ENCODE assay signal across 6 cellular contexts in genomic region chr18:47409519-47409918, GRCh38.
"Had no signal": no experiment of that assay in that cellular context is flagged by ENCODE, and none has a peak within 500 bp of the region (broad histone marks: within the 10 kb centered on the region; RNA-seq: fewer than 3 reads in every experiment).

No MANE protein-coding gene starts in this region.

- DNase-seq: GM23248, GOT3, IMR-90 had no signal

- H2AFZ ChIP-seq: GM23248 had no signal

- H3K4me3 ChIP-seq: GM23248, HAP-1, K562 had no signal

- H3K9me3 ChIP-seq: HAP-1 had no signal

- H3K4me1 ChIP-seq: HAP-1 had no signal

- H3K27ac ChIP-seq: GM23248 had no signal

- H3K9ac ChIP-seq: GM23248 had no signal

- ATAC-seq: HCT116, K562 had no signal

- H3K36me3 ChIP-seq: HAP-1 had no signal
